Comparison of ENCODE assay signal across 19 cellular contexts in genomic region chr11:131592734-131593133, GRCh38.
"Had no signal": no experiment of that assay in that cellular context is flagged by ENCODE, and none has a peak within 500 bp of the region (broad histone marks: within the 10 kb centered on the region; RNA-seq: fewer than 3 reads in every experiment).

No MANE protein-coding gene starts in this region.

- H3K36me3 ChIP-seq: esophagus squamous epithelium, lower lobe of right lung, neutrophil, right atrium auricular region, upper lobe of left lung had no signal

- H3K27ac ChIP-seq: coronary artery, esophagus squamous epithelium, lower lobe of right lung, neutrophil, right atrium auricular region, testis, upper lobe of left lung had no signal

- DNase-seq: activated CD4-positive, alpha-beta memory T cell treated with anti-CD3 and anti-CD28 coated beads, Interleukin-2, amount 10 ng/mL, durations not matched to agents 7 days and 5 days; activated CD4-positive, alpha-beta T cell treated with anti-CD3 and anti-CD28 coated beads for 4 hours; activated effector memory CD4-positive, alpha-beta T cell treated with Interleukin-2 at 50 U/mL for 16 hours; activated naive CD4-positive, alpha-beta T cell treated with anti-CD3 and anti-CD28 coated beads, Interleukin-2, amount 50 U/mL, for 16 hours; activated T-cell treated with anti-CD3 and anti-CD28 coated beads, Interleukin-2, amount 50 U/mL, for 4 hours; effector CD4-positive, alpha-beta T cell; esophagus squamous epithelium; immature natural killer cell; left cardiac atrium; lower lobe of right lung; stimulated activated CD4-positive, alpha-beta T cell treated with anti-CD3 and anti-CD28 coated beads, Interleukin-4, amount 100 ng/mL, for 4 hours; stimulated activated naive CD8-positive, alpha-beta T cell treated with anti-CD3 and anti-CD28 coated beads, Interleukin-15, Interleukin-2, amounts not matched to agents 100 U/mL and 50 U/mL, for 24 hours; T-helper 17 cell; testis had no signal

- H3K4me1 ChIP-seq: esophagus squamous epithelium, lower lobe of right lung, right atrium auricular region, testis, upper lobe of left lung had no signal

- H3K27me3 ChIP-seq: neutrophil, right atrium auricular region, testis, upper lobe of left lung had no signal

- H3K4me3 ChIP-seq: coronary artery, esophagus squamous epithelium, lower lobe of right lung, right atrium auricular region, smooth muscle cell, testis, upper lobe of left lung had no signal

- H3K4me2 ChIP-seq: smooth muscle cell had no signal

- H3K9me3 ChIP-seq: esophagus squamous epithelium, lower lobe of right lung, neutrophil, right atrium auricular region, testis had no signal

- ATAC-seq: activated T-cell treated with anti-CD3 and anti-CD28 coated beads, Interleukin-2, amount 50 U/mL, for 4 hours; left cardiac atrium; stimulated activated naive CD8-positive, alpha-beta T cell treated with anti-CD3 and anti-CD28 coated beads, Interleukin-15, Interleukin-2, amounts not matched to agents 100 U/mL and 50 U/mL, for 24 hours; T-helper 17 cell had no signal
